ENCODE assay signal across 9 cellular contexts in genomic region chr14:25400607-25401206, GRCh38.
A peak's percentile ranks its signal among the peaks of the same experiment; 100 is the strongest.
DNase-seq lines count a peak whose midpoint lies in the region; ATAC-seq and TF ChIP-seq lines count a peak whose summit lies in the region.
"Had no signal": no experiment of that assay in that cellular context is flagged by ENCODE, and none has a peak within 500 bp of the region (broad histone marks: within the 10 kb centered on the region; RNA-seq: fewer than 3 reads in every experiment).

No MANE protein-coding gene starts in this region.

- CTCF ChIA-PET in OCI-LY7 (lab: Charles Lee; ENCODE audit: unreplicated experiment) = no interaction called here
- CTCF ChIA-PET in CD8-positive, alpha-beta memory T cell (lab: Charles Lee) = no interaction called here

- no peak overlapping the region for H3K4me3 Mint-ChIP-seq in CD8-positive, alpha-beta memory T cell
- H3K4me3 Mint-ChIP-seq: memory B cell had no signal

- H3K27me3 ChIP-seq in breast epithelium (no peaks in the 10 kb centered on the region), right lobe of liver (peaks cover 0 to 10% of the 10 kb centered on the region in 2 donors), tibial nerve (peaks cover 0 to 4% of the 10 kb centered on the region in 2 donors)
- H3K27me3 ChIP-seq in CD8-positive, alpha-beta memory T cell (ENCODE audit: insufficient read depth, low read length, poor library complexity, severe bottlenecking) = no peaks in the 10 kb centered on the region

- H3K4me3 ChIP-seq in OCI-LY7 (ENCODE audit: low read depth, low read length, poor library complexity, severe bottlenecking) (no peak overlapping the region), breast epithelium (no peak overlapping the region), right lobe of liver (no peak overlapping the region), tibial nerve (no peak overlapping the region)
- H3K4me3 ChIP-seq in CD8-positive, alpha-beta memory T cell (ENCODE audit: low read length) = no peak overlapping the region

- no peak for TF ChIP-seq EP300 in tibial nerve (IDR thresholded peaks at IDR 0.05)

- WGBS in right lobe of liver (ENCODE audit: insufficient coverage, low coverage, low lambda C conversion rate, missing lambda C conversion rate) = 13% methylated on average over 12 of the region's 12 CpGs
- WGBS in tibial nerve, 2 donors = 21 to 27% methylated on average over 12 of the region's 12 CpGs

- intact Hi-C loops in OCI-LY7 (cut with micrococcal nuclease; ENCODE audit: unreplicated experiment) (no loop called here), breast epithelium (cut with DNase I; ENCODE audit: low total_unique reads) (no loop called here), right lobe of liver (cut with DNase I) (no loop called here)

- ATAC-seq in GM18858 (IDR thresholded peaks at IDR 0.05; ENCODE audit: unreplicated experiment) (peak; percentile 74), right lobe of liver (peak; percentile 79 to 90 (median 84))

- no peak overlapping the region for H3K4me2 ChIP-seq in OCI-LY7 (ENCODE audit: low read length)

- DNase-seq in KG1 (lab: John Stamatoyannopoulos, UW) (peak; percentile 9), OCI-LY7 (ENCODE audit: low spot score) (peak; percentile 54), breast epithelium (ENCODE audit: low spot score in 2 of 2) (peak in 1 of 2 donors; percentile 22), right lobe of liver (no peak), tibial nerve (ENCODE audit: low spot score in 2 of 2) (peak; percentile 34 to 83)
- DNase-seq in CD8-positive, alpha-beta memory T cell = no peak

- H3K4me1 Mint-ChIP-seq in CD8-positive, alpha-beta memory T cell = no peaks in the 10 kb centered on the region
- H3K4me1 Mint-ChIP-seq: memory B cell had no signal

- H3K36me3 ChIP-seq in OCI-LY7 (ENCODE audit: insufficient read depth, low read length) (no peaks in the 10 kb centered on the region), breast epithelium (no peaks in the 10 kb centered on the region), right lobe of liver (no peaks in the 10 kb centered on the region), tibial nerve (no peaks in the 10 kb centered on the region)
- H3K36me3 ChIP-seq in CD8-positive, alpha-beta memory T cell (ENCODE audit: insufficient read depth, low read length) = no peaks in the 10 kb centered on the region

- no peaks in the 10 kb centered on the region for H3K27me3 Mint-ChIP-seq in CD8-positive, alpha-beta memory T cell
- H3K27me3 Mint-ChIP-seq: memory B cell had no signal

- H3K4me1 ChIP-seq in OCI-LY7 (ENCODE audit: insufficient read depth, low read length, poor library complexity, severe bottlenecking) (no peaks in the 10 kb centered on the region), breast epithelium (no peaks in the 10 kb centered on the region), right lobe of liver (no peaks in the 10 kb centered on the region), tibial nerve (no peaks in the 10 kb centered on the region)
- H3K4me1 ChIP-seq in CD8-positive, alpha-beta memory T cell (ENCODE audit: insufficient read depth, low read length) = no peaks in the 10 kb centered on the region

- peaks cover 0 to 3% (median 0%) of the 10 kb centered on the region in 5 donors for H3K9me3 Mint-ChIP-seq in CD8-positive, alpha-beta memory T cell
- H3K9me3 Mint-ChIP-seq: memory B cell had no signal

- TF ChIP-seq CTCF in C4-2B (conservative IDR thresholded peaks at IDR 0.05) (peak; percentile 84), OCI-LY7 (conservative IDR thresholded peaks at IDR 0.05; ENCODE audit: low read length) (peak; percentile 86), breast epithelium (IDR thresholded peaks at IDR 0.05) (peak in 2 of 3 donors; percentile 54 to 57), right lobe of liver (IDR thresholded peaks at IDR 0.05) (peak; percentile 48 to 83 (median 81)), tibial nerve (IDR thresholded peaks at IDR 0.05) (peak; percentile 43 to 66 (median 54))

- H3K9me3 ChIP-seq in OCI-LY7 (ENCODE audit: low read length) = no peaks in the 10 kb centered on the region
- no peaks in the 10 kb centered on the region for H3K9me3 ChIP-seq in breast epithelium
- no peaks in the 10 kb centered on the region for H3K9me3 ChIP-seq in right lobe of liver
- H3K9me3 ChIP-seq in tibial nerve = no peaks in the 10 kb centered on the region
- no peaks in the 10 kb centered on the region for H3K9me3 ChIP-seq in CD8-positive, alpha-beta memory T cell (ENCODE audit: low read length)

- no peaks in the 10 kb centered on the region for H3K9me2 ChIP-seq in OCI-LY7 (ENCODE audit: insufficient read depth, low read length)

- no peak overlapping the region for H3K27ac ChIP-seq in C4-2B
- no peak overlapping the region for H3K27ac ChIP-seq in OCI-LY7 (ENCODE audit: low read depth, low read length, poor library complexity, severe bottlenecking)
- H3K27ac ChIP-seq in breast epithelium = no peak overlapping the region
- H3K27ac ChIP-seq in right lobe of liver = no peak overlapping the region
- no peak overlapping the region for H3K27ac ChIP-seq in tibial nerve
- no peak overlapping the region for H3K27ac ChIP-seq in CD8-positive, alpha-beta memory T cell (ENCODE audit: low read depth, low read length)

- no peak overlapping the region for H3K27ac Mint-ChIP-seq in CD8-positive, alpha-beta memory T cell
- H3K27ac Mint-ChIP-seq: memory B cell had no signal

- no TSS peak for BruUV-seq in OCI-LY7 (replicated peaks; lab: Mats Ljungman, UMichigan)

- no peaks in the 10 kb centered on the region for H4K20me1 ChIP-seq in OCI-LY7 (ENCODE audit: insufficient read depth, low read length)

- H3K79me2 ChIP-seq in OCI-LY7 (ENCODE audit: insufficient read depth, low read depth, low read length) = no peaks in the 10 kb centered on the region

- POLR2A ChIA-PET in OCI-LY7 (lab: Charles Lee) = interaction anchor here (0.5 to 1.4 kb wide), 4 partner anchors 15 to 1663 kb away, joined by 3 to 7 read pairs (median 4); no protein-coding TSS in a partner anchor
- POLR2A ChIA-PET in CD8-positive, alpha-beta memory T cell (lab: Charles Lee) = no interaction called here

- no peak overlapping the region for H2AFZ ChIP-seq in OCI-LY7 (ENCODE audit: low read length)

- TF ChIP-seq POLR2A in breast epithelium (IDR thresholded peaks at IDR 0.05) (no peak), right lobe of liver (IDR thresholded peaks at IDR 0.05) (no peak), tibial nerve (IDR thresholded peaks at IDR 0.05) (no peak)

- no peaks in the 10 kb centered on the region for H3K36me3 Mint-ChIP-seq in CD8-positive, alpha-beta memory T cell
- H3K36me3 Mint-ChIP-seq: memory B cell had no signal

Comparison
In these comparisons a context has a peak if more than half of its experiments do, and no peak if none do; other contexts are left out.
1. DNase-seq: peak in KG1 (single experiment), OCI-LY7 (single experiment) and tibial nerve (2 of 2); none in right lobe of liver (0 of 3) and CD8-positive, alpha-beta memory T cell (0 of 5).
2. Peak in every context shown above with its lines, with median percentiles within 50 percentile points of each other: CTCF ChIP-seq.